In genomic region chr1:153478047-153478691, GRCh38 we compare ENCODE assay signal across 19 cellular contexts. TPM values are rescaled to one million over a fixed set of nuclear protein-coding genes. Genes with fewer than 3 reads are reported as not detected.
"Had no signal": no experiment of that assay in that cellular context is flagged by ENCODE, and none has a peak within 500 bp of the region (broad histone marks: within the 10 kb centered on the region; RNA-seq: fewer than 3 reads in every experiment).

No MANE protein-coding gene starts in this region.

- H3K9me3 ChIP-seq: gastrocnemius medialis, heart right ventricle, tibial artery had no signal

- H3K27me3 ChIP-seq: brain microvascular endothelial cell, gastrocnemius medialis, tibial artery had no signal

- H3K27ac ChIP-seq: brain microvascular endothelial cell, gastrocnemius medialis, heart right ventricle, tibial artery had no signal

- H3K9me3 Mint-ChIP-seq: natural killer cell had no signal

- DNase-seq: activated CD4-positive, CD25-positive, alpha-beta regulatory T cell treated with anti-CD3 and anti-CD28 coated beads, Interleukin-2, amount 50 U/mL, for 72 hours; activated naive CD4-positive, alpha-beta T cell treated with Interleukin-2 at 50 U/mL for 16 hours; anterior cingulate cortex; brain microvascular endothelial cell; cerebellar nuclear complex; effector memory CD4-positive, alpha-beta T cell; gastrocnemius medialis; heart right ventricle; natural killer cell; small intestine; stimulated activated CD4-positive, alpha-beta T cell treated with anti-CD3 and anti-CD28 coated beads, Interleukin-4, amount 100 ng/mL, for 24 hours; stimulated activated naive CD4-positive, alpha-beta T cell; T-helper 9 cell; tibial artery had no signal

- FAIRE-seq: small intestine had no signal

- ATAC-seq: gastrocnemius medialis, heart right ventricle, left lobe of liver, natural killer cell had no signal

- H3K4me3 ChIP-seq: gastrocnemius medialis, heart right ventricle, tibial artery had no signal

- H3K27ac Mint-ChIP-seq: dendritic cell treated with granulocyte-macrophage colony-stimulating factor and Interleukin-4, amounts not matched to agents 40 ng/mL and 50 ng/mL, for 4 days; natural killer cell had no signal

- H3K4me1 ChIP-seq: gastrocnemius medialis, tibial artery had no signal

- H3K4me3 Mint-ChIP-seq: dendritic cell treated with granulocyte-macrophage colony-stimulating factor and Interleukin-4, amounts not matched to agents 40 ng/mL and 50 ng/mL, for 4 days; natural killer cell had no signal

- H3K4me1 Mint-ChIP-seq: natural killer cell had no signal

- H3K36me3 ChIP-seq: brain microvascular endothelial cell, gastrocnemius medialis, heart right ventricle, tibial artery had no signal

RNA-seq across cellular contexts. Expression of gene S100A7, which starts 17.7 kb away (rescaled TPM):
- total RNA-seq: activated CD8-positive, alpha-beta memory T cell treated with anti-CD3 and anti-CD28 coated beads for 36 hours; gastrocnemius medialis; heart right ventricle; left lobe of liver; natural killer cell; posterior vena cava; subcutaneous adipose tissue had no signal
- polyA plus RNA-seq: small intestine had no signal
